8 cellular contexts compared by ENCODE assay signal in genomic region chr12:57518920-57519757, GRCh38. TPM values are rescaled to one million over a fixed set of nuclear protein-coding genes. Genes with fewer than 3 reads are reported as not detected.
A peak's percentile ranks its signal among the peaks of the same experiment; 100 is the strongest.
DNase-seq lines count a peak whose midpoint lies in the region; ATAC-seq and TF ChIP-seq lines count a peak whose summit lies in the region.

No MANE protein-coding gene starts in this region.

- peaks cover 58% of the 10 kb centered on the region for H3K4me1 Mint-ChIP-seq in CD4-positive, alpha-beta T cell (ENCODE audit: low read depth)

- peak overlapping the region; percentile 97 for H3K27ac ChIP-seq in CD4-positive, alpha-beta T cell (ENCODE audit: low read depth, low read length)
- H3K27ac ChIP-seq in KOPT-K1 (ENCODE audit: low read depth, low read length, poor library complexity, severe bottlenecking) (peak overlapping the region; percentile 78), adipose tissue (ENCODE audit: low read depth, low read length) (peak overlapping the region; percentile 86)

- no peaks in the 10 kb centered on the region for H3K27me3 Mint-ChIP-seq in CD4-positive, alpha-beta T cell

- ATAC-seq in CD4-positive, alpha-beta T cell (ENCODE audit: poor library complexity) = no peak
- ATAC-seq in GM21619 (IDR thresholded peaks at IDR 0.05; ENCODE audit: unreplicated experiment) = no peak

- peak overlapping the region; percentile 95 for H3K4me3 Mint-ChIP-seq in CD4-positive, alpha-beta T cell

- H3K27ac Mint-ChIP-seq in CD4-positive, alpha-beta T cell = peak overlapping the region; percentile 100

- H3K9me3 Mint-ChIP-seq in CD4-positive, alpha-beta T cell = no peaks in the 10 kb centered on the region

- H3K4me3 ChIP-seq in iPS-11a (ENCODE audit: low read depth, low read length) = peak overlapping the region; percentile 86

- peaks cover 58% of the 10 kb centered on the region for H3K36me3 ChIP-seq in KOPT-K1 (ENCODE audit: insufficient read depth, low read length)

- H3K36me3 Mint-ChIP-seq in CD4-positive, alpha-beta T cell (ENCODE audit: low read depth) = peaks cover 82% of the 10 kb centered on the region

- DNase-seq in CD4-positive, alpha-beta T cell = no peak
- DNase-seq in stimulated activated CD4-positive, alpha-beta T cell treated with anti-CD3 and anti-CD28 coated beads, Interleukin-4, amount 100 ng/mL, for 1 hour = peak; percentile 18
- DNase-seq in DMS153 treated with DMSO at 0.1 percent for 48 hours (lab: John Stamatoyannopoulos, UW; ENCODE audit: unreplicated experiment) (no peak), hypothalamus (lab: John Stamatoyannopoulos, UW) (no peak)

- CTCF ChIA-PET in CD4-positive, alpha-beta T cell (lab: Charles Lee) = interaction anchor here (1.0 to 2.0 kb wide), 3 partner anchors 17 to 64 kb away, joined by 3 to 8 read pairs (median 3); partner anchors contain the start of gene GLI1

- intact Hi-C loops in CD4-positive, alpha-beta T cell (cut with DNase I, micrococcal nuclease) = loop anchor here in 1 of 2 experiments (1.0 kb wide), 2 partner anchors 28 to 30 kb away; partner anchors contain the start of gene DCTN2

- no peaks in the 10 kb centered on the region for H3K9me3 ChIP-seq in CD4-positive, alpha-beta T cell (ENCODE audit: control insufficient read depth, low read length)
- H3K9me3 ChIP-seq in KOPT-K1 (ENCODE audit: insufficient read depth, low read length, poor library complexity, severe bottlenecking) = no peaks in the 10 kb centered on the region

- POLR2A ChIA-PET in CD4-positive, alpha-beta T cell (lab: Charles Lee) = interaction anchor here (0.8 to 2.9 kb wide), 6 partner anchors 20 to 233 kb away, joined by 3 to 61 read pairs (median 4); partner anchors contain the start of genes ARHGAP9, CDK4 and MARS1

- no peaks in the 10 kb centered on the region for H3K27me3 ChIP-seq in CD4-positive, alpha-beta T cell (ENCODE audit: control insufficient read depth, insufficient read depth, low read length)

- no peak for TF ChIP-seq CTCF in CD4-positive, alpha-beta T cell (IDR thresholded peaks at IDR 0.05)

- 16 to 29% (median 26%) methylated on average over 7 of the region's 7 CpGs for WGBS in adipose tissue, 3 donors

RNA-seq across cellular contexts. Expression of gene DDIT3, which starts 1.2 kb away (rescaled TPM):
- 100 to 1,000 TPM; 145 TPM for total RNA-seq in CD4-positive, alpha-beta T cell
- 10 to 100 TPM; 27.4 to 30.6 (median 28.1) TPM for polyA plus RNA-seq in adipose tissue

RNA-seq across cellular contexts. Expression of gene MBD6, which starts 3.5 kb away (rescaled TPM):
- total RNA-seq in CD4-positive, alpha-beta T cell = 10 to 100 TPM; 72.4 to 74.7 TPM
- 10 to 100 TPM; 20.9 to 32.4 (median 24.8) TPM for polyA plus RNA-seq in adipose tissue

RNA-seq across cellular contexts. Expression of gene DCTN2, which starts 27.9 kb away (rescaled TPM):
- total RNA-seq in CD4-positive, alpha-beta T cell = 10 to 100 TPM; 39.6 TPM
- polyA plus RNA-seq in adipose tissue = 10 to 100 TPM; 88.6 to 95.1 (median 93.2) TPM

RNA-seq across cellular contexts. Expression of gene KIF5A, which starts 30.7 kb away (rescaled TPM):
- total RNA-seq in CD4-positive, alpha-beta T cell = under 1 TPM; 0.39 to 0.47 TPM
- polyA plus RNA-seq in adipose tissue = under 1 TPM; 0.04 to 0.41 (median 0.11) TPM

RNA-seq across cellular contexts. Expression of gene MARS1, which starts 31.3 kb away (rescaled TPM):
- 100 to 1,000 TPM; 203 to 204 TPM for total RNA-seq in CD4-positive, alpha-beta T cell
- polyA plus RNA-seq in adipose tissue = 10 to 100 TPM; 31.7 to 67.0 (median 42.7) TPM
